8 cellular contexts compared by ENCODE assay signal in the genomic region with DNA sequence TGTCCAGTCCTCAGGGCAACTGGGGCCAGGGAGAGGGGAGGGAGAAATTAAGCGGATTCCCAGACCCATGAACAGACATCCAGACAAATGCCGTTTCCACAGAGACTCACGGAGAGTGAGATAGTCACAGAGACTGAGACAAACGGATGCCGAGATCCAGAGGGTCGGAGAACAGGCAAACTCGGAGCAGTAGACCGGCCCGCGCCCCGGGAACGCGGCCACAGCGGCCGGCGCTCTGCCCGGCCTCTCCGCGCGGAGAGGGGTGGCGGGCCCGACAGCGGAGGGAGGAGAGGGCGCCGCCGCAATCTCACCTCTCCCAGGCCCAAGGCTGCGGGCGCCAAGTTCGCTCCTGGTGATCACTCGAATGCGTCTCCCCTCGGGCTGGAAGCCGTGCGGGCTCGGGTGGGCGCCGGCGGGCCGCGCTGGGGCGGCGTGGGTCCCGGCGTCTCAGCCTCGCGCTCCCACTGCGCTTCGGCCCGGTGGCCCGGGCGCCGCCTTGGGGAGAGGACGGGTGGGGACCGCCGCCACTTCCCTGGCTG. TPM values are rescaled to one million over a fixed set of nuclear protein-coding genes. Genes with fewer than 3 reads are reported as not detected.
A peak's percentile ranks its signal among the peaks of the same experiment; 100 is the strongest.
DNase-seq lines count a peak whose midpoint lies in the region; ATAC-seq, FAIRE-seq and TF ChIP-seq lines count a peak whose summit lies in the region.

No MANE protein-coding gene starts in this region.

- no peak for TF ChIP-seq CTCF in Panc1 (IDR thresholded peaks at IDR 0.05)

- H3K9me3 Mint-ChIP-seq in effector memory CD8-positive, alpha-beta T cell: no peaks in the 10 kb centered on the region

- H3K36me3 Mint-ChIP-seq in effector memory CD8-positive, alpha-beta T cell (ENCODE audit: insufficient read depth): peaks cover 19% of the 10 kb centered on the region

- BruUV-seq in Panc1 (replicated peaks; lab: Mats Ljungman, UMichigan): no TSS peak

- H3K4me3 Mint-ChIP-seq in effector memory CD8-positive, alpha-beta T cell: peak overlapping the region; percentile 96 to 98

- intact Hi-C loops in Panc1 (cut with micrococcal nuclease; ENCODE audit: unreplicated experiment): loop anchor here (2.0 kb wide), 1 partner anchor 274 kb away; no protein-coding TSS in a partner anchor

- H3K27ac ChIP-seq in Panc1 (ENCODE audit: low read length) (peak overlapping the region; percentile 83), muscle layer of duodenum (ENCODE audit: low read length) (no peak overlapping the region)

- H3K4me1 ChIP-seq in Panc1 (ENCODE audit: control insufficient read depth, insufficient read depth, low read length) (peaks cover 32% of the 10 kb centered on the region), muscle layer of duodenum (ENCODE audit: control insufficient read depth in 1 of 2, insufficient read depth in 2 of 2, low read length in 2 of 2) (peaks cover 13 to 62% of the 10 kb centered on the region in 2 donors)

- peak overlapping the region; percentile 68 to 92 for H3K27ac Mint-ChIP-seq in effector memory CD8-positive, alpha-beta T cell

- in situ Hi-C loops in Panc1 (cut with HindIII; ENCODE audit: low pct_unique_long_range_greater_than_20kb, low sequenced_read_pairs): no loop called here

- POLR2A ChIA-PET in Panc1 (lab: Charles Lee): no interaction called here

- H3K27me3 ChIP-seq in Panc1 (ENCODE audit: control insufficient read depth, insufficient read depth, low read length): no peaks in the 10 kb centered on the region
- peaks cover 60% of the 10 kb centered on the region for H3K27me3 ChIP-seq in muscle layer of duodenum (ENCODE audit: low read depth, low read length)

- no peaks in the 10 kb centered on the region for H3K27me3 Mint-ChIP-seq in effector memory CD8-positive, alpha-beta T cell

- H3K36me3 ChIP-seq in Panc1 (ENCODE audit: control insufficient read depth, insufficient read depth, low read length) (no peaks in the 10 kb centered on the region; the same call in 1 of the 2 replicates), muscle layer of duodenum (ENCODE audit: control insufficient read depth in 1 of 2, insufficient read depth in 2 of 2, low read length in 2 of 2) (no peaks in the 10 kb centered on the region)

- H3K4me1 Mint-ChIP-seq in effector memory CD8-positive, alpha-beta T cell (ENCODE audit: low read depth in 2 of 2): peaks cover 13 to 30% of the 10 kb centered on the region in 2 donors

- peak; percentile 26 for ATAC-seq in HG02885 (IDR thresholded peaks at IDR 0.05; ENCODE audit: poor library complexity, unreplicated experiment)
- peak; percentile 40 for ATAC-seq in Panc1
- ATAC-seq in effector memory CD8-positive, alpha-beta T cell (replicated peaks): peak; percentile 22

- CTCF ChIA-PET in Panc1 (lab: Charles Lee): interaction anchor here (0.6 to 5.0 kb wide), 16 partner anchors 14 to 289 kb away, joined by 3 to 58 read pairs (median 4); no protein-coding TSS in a partner anchor

- FAIRE-seq in GM18507 (lab: Jason Lieb, UNC): peak; percentile 36

- H3K4me3 ChIP-seq in Panc1 (ENCODE audit: low read depth in 2 of 2, low read length in 2 of 2): peak overlapping the region; percentile 63 to 89
- H3K4me3 ChIP-seq in muscle layer of duodenum (ENCODE audit: low read depth in 1 of 2, low read length in 2 of 2): peak overlapping the region; percentile 52 to 74

- H3K9me3 ChIP-seq in Panc1 (ENCODE audit: control insufficient read depth, insufficient read depth, low read depth, low read length) (no peaks in the 10 kb centered on the region), muscle layer of duodenum (ENCODE audit: control insufficient read depth in 1 of 2, low read length in 2 of 2) (no peaks in the 10 kb centered on the region)

- DNase-seq in AG20443 (ENCODE audit: low spot score) (peak; percentile 43), GM18507 (ENCODE audit: extremely low spot score, insufficient read length, low read depth) (no peak), Panc1 (ENCODE audit: low read depth, low spot score) (no peak), superior temporal gyrus (ENCODE audit: extremely low spot score) (no peak), amniotic stem cell (lab: John Stamatoyannopoulos, UW) (no peak)
- peak in 1 of 3 experiments; percentile 11 for DNase-seq in effector memory CD8-positive, alpha-beta T cell

RNA-seq across cellular contexts. Expression of gene FOXD2, which starts 0.8 kb away (rescaled TPM):
- 2.2 TPM for total RNA-seq in Panc1 (2021; ENCODE audit: unreplicated experiment)
- polyA plus RNA-seq in Panc1 (2012; ENCODE audit: insufficient read length): 1.4 TPM

RNA-seq across cellular contexts. Expression of gene FOXE3, which starts 21.0 kb away (rescaled TPM):
- total RNA-seq in Panc1 (2021; ENCODE audit: unreplicated experiment): 0.46 TPM
- 0.27 TPM for polyA plus RNA-seq in Panc1 (2012; ENCODE audit: insufficient read length)
